Comparison of ENCODE assay signal across 1 cellular context in genomic region chr11:46387919-46388618, GRCh38.
TF ChIP-seq lines count a peak whose summit lies in the region.

No MANE protein-coding gene starts in this region.

TF ChIP-seq in HepG2, 621 proteins besides CTCF, POLR2A, EP300 and RAD21 (continues in another document):
- TF ChIP-seq MIER2 (CRISPR knock-in tag; IDR thresholded peaks at IDR 0.05) = 0 out of 2 replicates have a peak, but pooled peaks have one; percentile 8
- 0 out of 2 replicates have a peak, but pooled peaks have one; percentile 56 for TF ChIP-seq IRF1 (CRISPR knock-in tag; IDR thresholded peaks at IDR 0.05; ENCODE audit: low read depth)
- TF ChIP-seq, protein P1, sequence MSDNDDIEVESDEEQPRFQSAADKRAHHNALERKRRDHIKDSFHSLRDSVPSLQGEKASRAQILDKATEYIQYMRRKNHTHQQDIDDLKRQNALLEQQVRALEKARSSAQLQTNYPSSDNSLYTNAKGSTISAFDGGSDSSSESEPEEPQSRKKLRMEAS (IDR thresholded peaks at IDR 0.05) = no peak
- no peak for TF ChIP-seq ISX (CRISPR knock-in tag; conservative IDR thresholded peaks at IDR 0.05)
- TF ChIP-seq ZSCAN25 (CRISPR knock-in tag; IDR thresholded peaks at IDR 0.05) = 0 out of 2 replicates have a peak, but pooled peaks have one; percentile 28
- TF ChIP-seq SNAI1 (CRISPR knock-in tag; IDR thresholded peaks at IDR 0.05; ENCODE audit: borderline replicate concordance) = no peak
- no peak for TF ChIP-seq TP53 (CRISPR knock-in tag; conservative IDR thresholded peaks at IDR 0.05)
- no peak for TF ChIP-seq ZNF12 (CRISPR knock-in tag; IDR thresholded peaks at IDR 0.05)
- peak; percentile 38; the same call in 1 of the 2 replicates for TF ChIP-seq ZFX (CRISPR knock-in tag; IDR thresholded peaks at IDR 0.05; ENCODE audit: low read depth)
- TF ChIP-seq ZNF605 (CRISPR knock-in tag; IDR thresholded peaks at IDR 0.05) = no peak
- no peak for TF ChIP-seq E2F5 (CRISPR knock-in tag; conservative IDR thresholded peaks at IDR 0.05)
- TF ChIP-seq CENPBD1 (CRISPR knock-in tag; IDR thresholded peaks at IDR 0.05; ENCODE audit: borderline replicate concordance, low read depth) = no peak
- TF ChIP-seq ZNF263 (CRISPR knock-in tag; IDR thresholded peaks at IDR 0.05) = peak; percentile 49; the same call in 1 of the 2 replicates
- TF ChIP-seq MED1 (CRISPR knock-in tag; IDR thresholded peaks at IDR 0.05) = no peak
- TF ChIP-seq ZNF788 (CRISPR knock-in tag; IDR thresholded peaks at IDR 0.05; ENCODE audit: borderline replicate concordance) = 0 out of 2 replicates have a peak, but pooled peaks have one; percentile 31
- no peak for TF ChIP-seq SMARCC2 (IDR thresholded peaks at IDR 0.05)
- 0 out of 2 replicates have a peak, but pooled peaks have one; percentile 50 for TF ChIP-seq ZNF543 (CRISPR knock-in tag; IDR thresholded peaks at IDR 0.05)
- no peak for TF ChIP-seq KMT2A (CRISPR knock-in tag; IDR thresholded peaks at IDR 0.05)
- TF ChIP-seq ZNF670 (CRISPR knock-in tag; IDR thresholded peaks at IDR 0.05; ENCODE audit: borderline replicate concordance) = no peak
- no peak for TF ChIP-seq KIAA2018 (CRISPR knock-in tag; IDR thresholded peaks at IDR 0.05; ENCODE audit: borderline replicate concordance)
- no peak for TF ChIP-seq FOXK2 (IDR thresholded peaks at IDR 0.05)
- no peak for TF ChIP-seq CEBPZ (IDR thresholded peaks at IDR 0.05; ENCODE audit: low read length)
- no peak for TF ChIP-seq NFRKB (IDR thresholded peaks at IDR 0.05)
- no peak for TF ChIP-seq HNRNPL (IDR thresholded peaks at IDR 0.05; ENCODE audit: low read depth, low read length)
- no peak for TF ChIP-seq HCFC1 (IDR thresholded peaks at IDR 0.05; ENCODE audit: low read depth, low read length)
- TF ChIP-seq ZNF687 (CRISPR knock-in tag; IDR thresholded peaks at IDR 0.05) = peak; percentile 55
- no peak for TF ChIP-seq JDP2 (CRISPR knock-in tag; IDR thresholded peaks at IDR 0.05; ENCODE audit: borderline replicate concordance)
- no peak for TF ChIP-seq ZNF3 (CRISPR knock-in tag; IDR thresholded peaks at IDR 0.05)
- TF ChIP-seq ZNF660 (CRISPR knock-in tag; IDR thresholded peaks at IDR 0.05; ENCODE audit: borderline replicate concordance, low read depth) = no peak
- peak; percentile 64; the same call in 1 of the 2 replicates for TF ChIP-seq MTA1 (CRISPR knock-in tag; IDR thresholded peaks at IDR 0.05; ENCODE audit: borderline replicate concordance)
- peak; percentile 10; the same call in 1 of the 2 replicates for TF ChIP-seq SAP130 (CRISPR knock-in tag; IDR thresholded peaks at IDR 0.05; ENCODE audit: low read depth)
- no peak for TF ChIP-seq ZBTB7B (CRISPR knock-in tag; IDR thresholded peaks at IDR 0.05)
- no peak for TF ChIP-seq SP2 (CRISPR knock-in tag; IDR thresholded peaks at IDR 0.05)
- TF ChIP-seq SMARCE1 (IDR thresholded peaks at IDR 0.05; ENCODE audit: borderline replicate concordance) = no peak
- TF ChIP-seq ZNF556 (CRISPR knock-in tag; IDR thresholded peaks at IDR 0.05; ENCODE audit: borderline replicate concordance) = 0 out of 2 replicates have a peak, but pooled peaks have one; percentile 45
- TF ChIP-seq KLF16 (CRISPR knock-in tag; IDR thresholded peaks at IDR 0.05) = no peak
- TF ChIP-seq MBNL3 (CRISPR knock-in tag; conservative IDR thresholded peaks at IDR 0.05) = no peak
- no peak for TF ChIP-seq ZNF678 (CRISPR knock-in tag; IDR thresholded peaks at IDR 0.05)
- TF ChIP-seq HNRNPLL (IDR thresholded peaks at IDR 0.05; ENCODE audit: low read depth, low read length, poor library complexity, severe bottlenecking) = peak; percentile 44
- no peak for TF ChIP-seq ZNF746 (CRISPR knock-in tag; IDR thresholded peaks at IDR 0.05)
- no peak for TF ChIP-seq ZBTB20 (CRISPR knock-in tag; IDR thresholded peaks at IDR 0.05; ENCODE audit: borderline replicate concordance, low read depth)
- TF ChIP-seq RBAK (CRISPR knock-in tag; IDR thresholded peaks at IDR 0.05) = no peak
- TF ChIP-seq TEAD2 (CRISPR knock-in tag; IDR thresholded peaks at IDR 0.05) = no peak
- TF ChIP-seq, protein P2, sequence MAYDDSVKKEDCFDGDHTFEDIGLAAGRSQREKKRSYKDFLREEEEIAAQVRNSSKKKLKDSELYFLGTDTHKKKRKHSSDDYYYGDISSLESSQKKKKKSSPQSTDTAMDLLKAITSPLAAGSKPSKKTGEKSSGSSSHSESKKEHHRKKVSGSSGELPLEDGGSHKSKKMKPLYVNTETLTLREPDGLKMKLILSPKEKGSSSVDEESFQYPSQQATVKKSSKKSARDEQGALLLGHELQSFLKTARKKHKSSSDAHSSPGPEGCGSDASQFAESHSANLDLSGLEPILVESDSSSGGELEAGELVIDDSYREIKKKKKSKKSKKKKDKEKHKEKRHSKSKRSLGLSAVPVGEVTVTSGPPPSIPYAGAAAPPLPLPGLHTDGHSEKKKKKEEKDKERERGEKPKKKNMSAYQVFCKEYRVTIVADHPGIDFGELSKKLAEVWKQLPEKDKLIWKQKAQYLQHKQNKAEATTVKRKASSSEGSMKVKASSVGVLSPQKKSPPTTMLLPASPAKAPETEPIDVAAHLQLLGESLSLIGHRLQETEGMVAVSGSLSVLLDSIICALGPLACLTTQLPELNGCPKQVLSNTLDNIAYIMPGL (CRISPR knock-in tag; IDR thresholded peaks at IDR 0.05; ENCODE audit: borderline replicate concordance in 1 of 2, low read depth in 1 of 2) = 0 out of 4 replicates have a peak, but pooled peaks of 1 of the 2 experiments have one; percentile 25
- no peak for TF ChIP-seq SMAD1 (CRISPR knock-in tag; IDR thresholded peaks at IDR 0.05; ENCODE audit: borderline replicate concordance, low read depth)
